33 cellular contexts compared by ENCODE assay signal in the genomic region with DNA sequence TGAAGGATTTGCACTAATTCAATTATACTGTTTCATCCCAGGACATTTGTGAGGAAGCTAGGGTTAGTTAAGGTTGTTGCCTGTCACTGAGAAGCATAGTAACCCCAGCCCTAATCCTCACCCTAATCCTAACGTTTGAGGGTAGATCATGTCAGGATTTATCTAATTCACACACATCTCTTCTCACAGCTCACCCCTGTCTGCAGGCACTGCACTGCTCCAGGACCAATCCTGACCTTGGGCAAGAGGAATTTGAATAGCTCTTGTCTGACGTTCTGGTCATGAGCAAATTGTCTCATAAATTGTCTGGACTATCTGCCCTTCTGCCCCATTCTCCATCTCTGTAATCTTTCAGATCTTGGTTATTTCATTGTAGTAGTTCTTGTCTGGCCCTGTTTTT. TPM values are rescaled to one million over a fixed set of nuclear protein-coding genes. Genes with fewer than 3 reads are reported as not detected.
"Had no signal": no experiment of that assay in that cellular context is flagged by ENCODE, and none has a peak within 500 bp of the region (broad histone marks: within the 10 kb centered on the region; RNA-seq: fewer than 3 reads in every experiment).

No MANE protein-coding gene starts in this region.

- H3K27ac ChIP-seq: ascending aorta, cardiac muscle cell, KMS-11, SJCRH30 had no signal

- DNase-seq: activated CD4-positive, alpha-beta T cell treated with anti-CD3 and anti-CD28 coated beads for 36 hours; activated CD4-positive, alpha-beta T cell treated with anti-CD3 and anti-CD28 coated beads, Interleukin-2, amount 10 ng/mL, durations not matched to agents 7 days and 5 days; activated CD4-positive, alpha-beta T cell treated with anti-CD3 and anti-CD28 coated beads, Interleukin-2, amount 50 U/mL, for 48 hours; activated CD8-positive, alpha-beta T cell treated with anti-CD3 and anti-CD28 coated beads, Interleukin-2, amount 10 ng/mL, durations not matched to agents 7 days and 5 days; activated gamma-delta T cell; activated naive CD4-positive, alpha-beta T cell treated with Interleukin-2 at 50 U/mL for 16 hours; activated naive CD8-positive, alpha-beta T cell treated with anti-CD3 and anti-CD28 coated beads, Interleukin-2, amount 10 ng/mL, durations not matched to agents 7 days and 5 days; activated T-cell treated with anti-CD3 and anti-CD28 coated beads, Interleukin-2, amount 50 U/mL, for 24 hours; amygdala; MM.1S; MV-4-11; NCI-H1092; NCI-H1417; NCI-H146; NCI-H187; NCI-H2029 treated with DMSO at 0.1 percent for 48 hours; NCI-H2107; NCI-H2171; NCI-H2227 treated with DMSO at 0.1 percent for 48 hours; NCI-H446; NCI-H510A treated with DMSO at 0.1 percent for 48 hours; NCI-H526 treated with DMSO at 0.1 percent for 48 hours; NCI-H774; SHP77; SJCRH30; SK-N-SH had no signal

- H3K4me1 ChIP-seq: ascending aorta, SJCRH30 had no signal

- H3K4me3 ChIP-seq: ascending aorta, cardiac muscle cell, SJCRH30 had no signal

- ATAC-seq: activated CD4-positive, alpha-beta T cell treated with anti-CD3 and anti-CD28 coated beads for 36 hours; activated CD4-positive, CD25-positive, alpha-beta regulatory T cell treated with anti-CD3 and anti-CD28 coated beads, Interleukin-2, amount 50 U/mL, for 24 hours; activated CD8-positive, alpha-beta T cell treated with anti-CD3 and anti-CD28 coated beads, Interleukin-2, amount 10 ng/mL, durations not matched to agents 7 days and 5 days; Panc1; WTC11 had no signal

- H3K27me3 ChIP-seq: ascending aorta, cardiac muscle cell, SJCRH30 had no signal

- H3K9ac ChIP-seq: KMS-11, SK-N-SH had no signal

- H3K36me3 ChIP-seq: ascending aorta, cardiac muscle cell, SJCRH30 had no signal

- H3K9me3 ChIP-seq: ascending aorta, SJCRH30, SK-N-SH had no signal

- H3K4me2 ChIP-seq: KMS-11, SK-N-SH had no signal

RNA-seq across cellular contexts. Expression of gene CRHBP, which starts 18.6 kb away (rescaled TPM):
- total RNA-seq: LHCN-M2, SJCRH30, WTC11 had no signal
- polyA plus RNA-seq: SK-N-SH had no signal
